In genomic region chr5:169740435-169740834, GRCh38 we compare ENCODE assay signal across 27 cellular contexts.
DNase-seq lines count a peak whose midpoint lies in the region; ATAC-seq, FAIRE-seq and TF ChIP-seq lines count a peak whose summit lies in the region.
"Had no signal": no experiment of that assay in that cellular context is flagged by ENCODE, and none has a peak within 500 bp of the region (broad histone marks: within the 10 kb centered on the region; RNA-seq: fewer than 3 reads in every experiment).

No MANE protein-coding gene starts in this region.

- H3K36me3 ChIP-seq in CD8-positive, alpha-beta T cell (ENCODE audit: insufficient read depth, low read length): peaks cover 38% of the 10 kb centered on the region
- no peaks in the 10 kb centered on the region for H3K36me3 ChIP-seq in GM23338 (ENCODE audit: insufficient read depth)
- peaks cover 12 to 51% of the 10 kb centered on the region in 2 experiments for H3K36me3 ChIP-seq in GM12878 (ENCODE audit: control insufficient read depth in 2 of 2, insufficient read depth in 2 of 2, low read length in 1 of 2)
- no peaks in the 10 kb centered on the region for H3K36me3 ChIP-seq in WERI-Rb-1
- H3K36me3 ChIP-seq: SJCRH30 had no signal

- RAD21 ChIA-PET in GM12878 (lab: Charles Lee; ENCODE audit: unreplicated experiment): interaction anchor here (1.0 kb wide), 2 partner anchors 13 to 24 kb away, joined by 3 to 4 read pairs; no protein-coding TSS in a partner anchor

- TF ChIP-seq RAD21 in GM12878 (IDR thresholded peaks at IDR 0.05; ENCODE audit: insufficient read depth, low read depth, low read length): no peak

- no peaks in the 10 kb centered on the region for H3K9me3 ChIP-seq in CD8-positive, alpha-beta T cell (ENCODE audit: low read length)
- H3K9me3 ChIP-seq in GM12878 (replicated peaks; ENCODE audit: control insufficient read depth, insufficient read depth, low read length): no peaks in the 10 kb centered on the region
- H3K9me3 ChIP-seq in WERI-Rb-1 (ENCODE audit: severe bottlenecking): no peaks in the 10 kb centered on the region
- H3K9me3 ChIP-seq: SJCRH30 had no signal

- H4K20me1 ChIP-seq in GM23338 (replicated peaks; ENCODE audit: insufficient read depth): no peaks in the 10 kb centered on the region
- no peaks in the 10 kb centered on the region for H4K20me1 ChIP-seq in GM12878 (ENCODE audit: control insufficient read depth, insufficient read depth)

- H2AFZ ChIP-seq in GM23338: no peak overlapping the region
- no peak overlapping the region for H2AFZ ChIP-seq in GM12878 (ENCODE audit: control insufficient read depth, low read depth, low read length)
- H2AFZ ChIP-seq: PC-9 had no signal

- H3K9me2 ChIP-seq in GM23338 (ENCODE audit: insufficient read depth): peaks cover 4% of the 10 kb centered on the region; the same call in 1 of the 2 replicates

- no peak overlapping the region for H3K4me3 ChIP-seq in CD8-positive, alpha-beta T cell (ENCODE audit: low read depth, low read length)
- H3K4me3 ChIP-seq in GM23338 (no peak overlapping the region), GM12878 (no peak overlapping the region), WERI-Rb-1 (ENCODE audit: low read depth, low read length) (no peak overlapping the region)
- H3K4me3 ChIP-seq: PC-9, SJCRH30 had no signal

- 96% methylated on average over 3 of the region's 3 CpGs for WGBS in GM12878 (ENCODE audit: insufficient coverage, insufficient replicate concordance, low lambda C conversion rate, missing lambda C conversion rate)

- H3K4me2 ChIP-seq in GM23338 (no peak overlapping the region), GM12878 (ENCODE audit: control insufficient read depth, insufficient read depth) (no peak overlapping the region)
- H3K4me2 ChIP-seq: PC-9 had no signal

- in situ Hi-C loops in GM12878 (cut with MboI): no loop called here

- H3K36me3 Mint-ChIP-seq in CD8-positive, alpha-beta T cell: peaks cover 94% of the 10 kb centered on the region
- H3K36me3 Mint-ChIP-seq in GM23338 (ENCODE audit: low read depth): no peaks in the 10 kb centered on the region

- no peak for TF ChIP-seq CTCF in CD8-positive, alpha-beta T cell (IDR thresholded peaks at IDR 0.05)
- TF ChIP-seq CTCF in GM23338 (conservative IDR thresholded peaks at IDR 0.05; ENCODE audit: low read depth in 2 of 2): no peak
- no peak for TF ChIP-seq CTCF in GM12878 (IDR thresholded peaks at IDR 0.05 in 2 of 3, conservative IDR thresholded peaks at IDR 0.05 in 1 of 3; ENCODE audit: control insufficient read depth in 2 of 3, extremely low read depth in 1 of 3, insufficient read depth in 1 of 3, low read depth in 3 of 3, low read length in 3 of 3)
- no peak for TF ChIP-seq CTCF in WERI-Rb-1 (IDR thresholded peaks at IDR 0.05; ENCODE audit: low read depth, low read length)

- no peak for TF ChIP-seq POLR2A in GM12878 (IDR thresholded peaks at IDR 0.05; ENCODE audit: low read depth, low read length)

- H3K9me3 Mint-ChIP-seq in CD8-positive, alpha-beta T cell: no peaks in the 10 kb centered on the region
- H3K9me3 Mint-ChIP-seq in GM23338: no peaks in the 10 kb centered on the region; the same call in 2 of the 3 replicates
- H3K9me3 Mint-ChIP-seq: CD8-positive, alpha-beta memory T cell had no signal

- H3K9ac ChIP-seq in GM12878 (ENCODE audit: control insufficient read depth, insufficient read depth, low read length): no peak overlapping the region

- CTCF ChIA-PET in CD8-positive, alpha-beta T cell (lab: Charles Lee): no interaction called here
- CTCF ChIA-PET in GM12878 (lab: Yijun Ruan, JAX): interaction anchor here (0.7 to 3.5 kb wide), 4 partner anchors 10 to 20 kb away, joined by 4 to 8 read pairs (median 6); no protein-coding TSS in a partner anchor

- H3K27ac ChIP-seq in CD8-positive, alpha-beta T cell (ENCODE audit: low read depth, low read length): no peak overlapping the region
- H3K27ac ChIP-seq in GM23338 (ENCODE audit: low read depth) (no peak overlapping the region), GM12878 (ENCODE audit: control insufficient read depth, insufficient read depth) (no peak overlapping the region), WERI-Rb-1 (no peak overlapping the region)
- H3K27ac ChIP-seq: HL-60, PC-9, SJCRH30 had no signal

- H3K27me3 ChIP-seq in CD8-positive, alpha-beta T cell (ENCODE audit: insufficient read depth, low read length): no peaks in the 10 kb centered on the region
- H3K27me3 ChIP-seq in GM23338 (ENCODE audit: insufficient read depth): no peaks in the 10 kb centered on the region
- H3K27me3 ChIP-seq in GM12878 (replicated peaks in 1 of 2; ENCODE audit: control insufficient read depth in 2 of 2, insufficient read depth in 2 of 2, low read length in 1 of 2): no peaks in the 10 kb centered on the region
- H3K27me3 ChIP-seq in WERI-Rb-1 (ENCODE audit: insufficient read depth, low read depth, severe bottlenecking): peaks cover 52% of the 10 kb centered on the region

- intact Hi-C loops in CD8-positive, alpha-beta T cell (cut with DNase I, micrococcal nuclease): no loop called here
- intact Hi-C loops in GM12878 (cut with micrococcal nuclease; ENCODE audit: unreplicated experiment): no loop called here

- POLR2A ChIA-PET in CD8-positive, alpha-beta T cell (lab: Charles Lee): no interaction called here
- POLR2A ChIA-PET in GM12878 (lab: Charles Lee): interaction anchor here (2.2 kb wide), 1 partner anchor 11 kb away, joined by 7 read pairs; no protein-coding TSS in a partner anchor

- no peak for ATAC-seq in CD8-positive, alpha-beta T cell
- ATAC-seq in GM23338: peak; percentile 64
- ATAC-seq in GM12878: peak; percentile 39; the same call in 1 of the 3 replicates
- ATAC-seq: Right ventricle myocardium inferior, SK-N-SH treated with all-trans-retinoic acid at 6 μM for 48 hours had no signal

- no peaks in the 10 kb centered on the region for H3K79me2 ChIP-seq in GM23338 (replicated peaks; ENCODE audit: insufficient read depth)
- H3K79me2 ChIP-seq in GM12878 (ENCODE audit: control insufficient read depth, insufficient read depth, low read length): peaks cover 4% of the 10 kb centered on the region

- peaks cover 4% of the 10 kb centered on the region for H3K4me1 Mint-ChIP-seq in CD8-positive, alpha-beta T cell (ENCODE audit: low read depth)
- peaks cover 1% of the 10 kb centered on the region; the same call in 2 of the 3 replicates for H3K4me1 Mint-ChIP-seq in GM23338

- H3K4me1 ChIP-seq in CD8-positive, alpha-beta T cell (ENCODE audit: insufficient read depth, low read length): no peaks in the 10 kb centered on the region
- H3K4me1 ChIP-seq in GM23338 (ENCODE audit: insufficient read depth) (no peaks in the 10 kb centered on the region), GM12878 (ENCODE audit: control insufficient read depth, insufficient read depth, low read length) (peaks cover 15% of the 10 kb centered on the region)
- H3K4me1 ChIP-seq: SJCRH30 had no signal

- SMC1A ChIA-PET in GM12878 (lab: Charles Lee; ENCODE audit: uncharacterized antibody, unreplicated experiment): interaction anchor here (1.2 to 26.1 kb wide), 3 partner anchors 10 to 65 kb away, joined by 4 to 315 read pairs (median 26); no protein-coding TSS in a partner anchor

- no peaks in the 10 kb centered on the region for H3F3A ChIP-seq in GM23338 (replicated peaks; ENCODE audit: low read depth)

- no peak for FAIRE-seq in GM12878 (lab: Jason Lieb, UNC)
- FAIRE-seq: GM18507 had no signal

- no peak overlapping the region for H3K4me3 Mint-ChIP-seq in CD8-positive, alpha-beta T cell
- H3K4me3 Mint-ChIP-seq in GM23338: no peak overlapping the region
- H3K4me3 Mint-ChIP-seq: CD8-positive, alpha-beta memory T cell had no signal

- no peak for DNase-seq in CD8-positive, alpha-beta T cell
- DNase-seq in GM23338 (ENCODE audit: low spot score): peak; percentile 35
- no peak for DNase-seq in GM12878 (ENCODE audit: low read depth, low spot score)
- DNase-seq in islet precursor cell: peak; percentile 43
- no peak for DNase-seq in WERI-Rb-1
- no peak for DNase-seq in activated T-cell treated with anti-CD3 and anti-CD28 coated beads, Interleukin-2, amount 50 U/mL, for 48 hours
- no peak for DNase-seq in dedifferentiated amniotic fluid mesenchymal stem cell (ENCODE audit: extremely low spot score)
- no peak for DNase-seq in NCI-H345 treated with DMSO at 0.1 percent for 48 hours (lab: John Stamatoyannopoulos, UW; ENCODE audit: unreplicated experiment)
- DNase-seq: C1 segment of cervical spinal cord; CD8-positive, alpha-beta memory T cell; DMS153; DND-41; HCEC 1CT; Karpas-422; NCI-H1092; NCI-H1436; NCI-H187; NCI-H2081 treated with DMSO at 0.1 percent for 48 hours; NCI-H2171; NCI-H226; NCI-H510A treated with DMSO at 0.1 percent for 48 hours; PC-9; SJCRH30 had no signal

- H3K27ac Mint-ChIP-seq in CD8-positive, alpha-beta T cell: peak overlapping the region; percentile 49
- H3K27ac Mint-ChIP-seq in GM23338: no peak overlapping the region

- H3K27me3 Mint-ChIP-seq in CD8-positive, alpha-beta T cell (ENCODE audit: low read depth): no peaks in the 10 kb centered on the region
- H3K27me3 Mint-ChIP-seq in GM23338 (ENCODE audit: insufficient read depth, low read depth, poor library complexity): no peaks in the 10 kb centered on the region
- H3K27me3 Mint-ChIP-seq: CD8-positive, alpha-beta memory T cell had no signal

- TF ChIP-seq EP300 in GM12878 (IDR thresholded peaks at IDR 0.05; ENCODE audit: borderline replicate concordance in 1 of 2, control insufficient read depth in 1 of 2, low read depth in 2 of 2, low read length in 2 of 2): no peak

- no TSS peak for BruUV-seq in GM12878 (replicated peaks; lab: Mats Ljungman, UMichigan)

TF ChIP-seq in GM12878, 131 proteins besides CTCF, POLR2A, EP300 and RAD21:
- TF ChIP-seq MEF2A (IDR thresholded peaks at IDR 0.05; ENCODE audit: insufficient read depth, low read depth, low read length) (no peak), RCOR1 (conservative IDR thresholded peaks at IDR 0.05; ENCODE audit: low read depth, low read length) (no peak), TCF7 (IDR thresholded peaks at IDR 0.05; ENCODE audit: borderline replicate concordance) (no peak), SUPT20H (IDR thresholded peaks at IDR 0.05; ENCODE audit: borderline replicate concordance, control insufficient read depth, low read depth, low read length) (no peak), POLR2AphosphoS5 (IDR thresholded peaks at IDR 0.05; ENCODE audit: low read length) (no peak), RFX5 (IDR thresholded peaks at IDR 0.05; ENCODE audit: low read depth, low read length) (no peak), CHD1 (IDR thresholded peaks at IDR 0.05; ENCODE audit: low read depth, low read length) (no peak), SMAD1 (IDR thresholded peaks at IDR 0.05; ENCODE audit: low read depth, partially characterized antibody) (no peak), CREM (IDR thresholded peaks at IDR 0.05; ENCODE audit: low read depth) (no peak), LARP7 (IDR thresholded peaks at IDR 0.05) (no peak), CBFB (IDR thresholded peaks at IDR 0.05; ENCODE audit: low read depth) (no peak), SREBF2 (IDR thresholded peaks at IDR 0.05; ENCODE audit: low read length) (no peak)

Comparison
In these comparisons a context has a peak if more than half of its experiments do, and no peak if none do; other contexts are left out.
1. DNase-seq: peak in GM23338 (single experiment) and islet precursor cell (single experiment); none in CD8-positive, alpha-beta T cell (0 of 7), GM12878 (single experiment), WERI-Rb-1 (single experiment), activated T-cell treated with anti-CD3 and anti-CD28 coated beads, Interleukin-2, amount 50 U/mL, for 48 hours (0 of 2), dedifferentiated amniotic fluid mesenchymal stem cell (single experiment) and NCI-H345 treated with DMSO at 0.1 percent for 48 hours (single experiment).